ENCODE assay signal across 8 cellular contexts in genomic region chr15:92521624-92522008, GRCh38.
DNase-seq lines count a peak whose midpoint lies in the region; ATAC-seq and TF ChIP-seq lines count a peak whose summit lies in the region.

No MANE protein-coding gene starts in this region.

- H3K27ac ChIP-seq in HUES64 (ENCODE audit: low read depth, low read length) = 0 out of 2 replicates have a peak overlapping the region, but pooled peaks have one; percentile 32
- H3K27ac ChIP-seq in OCI-LY3 (ENCODE audit: low read length) = no peak overlapping the region

- no peak overlapping the region for H3K4me3 Mint-ChIP-seq in glutamatergic neuron (ENCODE audit: unreplicated experiment)

- H3K9ac ChIP-seq in HUES64 (ENCODE audit: low read depth, low read length) (no peak overlapping the region), OCI-LY3 (ENCODE audit: low read length) (no peak overlapping the region)

- peaks cover 8% of the 10 kb centered on the region for H3K4me1 Mint-ChIP-seq in glutamatergic neuron (ENCODE audit: low read depth, unreplicated experiment)

- intact Hi-C loops in posterior cingulate gyrus (cut with DNase I) = loop anchor here (1.0 to 10.0 kb wide), 3 partner anchors 103 to 194 kb away; no protein-coding TSS in a partner anchor

- TF ChIP-seq CTCF in OCI-LY3 (IDR thresholded peaks at IDR 0.05; ENCODE audit: low read depth, low read length) (peak; percentile 70), glutamatergic neuron (IDR thresholded peaks at IDR 0.05; ENCODE audit: partially characterized antibody, unreplicated experiment) (peak; percentile 74)

- H4K20me1 ChIP-seq in OCI-LY3 (ENCODE audit: insufficient read depth, low read length) = no peaks in the 10 kb centered on the region

- H3K4me2 ChIP-seq in OCI-LY3 (ENCODE audit: low read length) = no peak overlapping the region

- H2AFZ ChIP-seq in OCI-LY3 (ENCODE audit: low read depth, low read length) = peak overlapping the region; percentile 23; the same call in 1 of the 2 replicates

- H3K27me3 ChIP-seq in HUES64 (ENCODE audit: insufficient read depth, low read length) = no peaks in the 10 kb centered on the region
- H3K27me3 ChIP-seq in OCI-LY3 (ENCODE audit: low read depth, low read length) = peaks cover 7% of the 10 kb centered on the region; the same call in 1 of the 2 replicates

- peaks cover 4% of the 10 kb centered on the region for H3K9me3 Mint-ChIP-seq in glutamatergic neuron (ENCODE audit: unreplicated experiment)

- no peak overlapping the region for H3K4me3 ChIP-seq in HUES64 (ENCODE audit: low read length)
- no peak overlapping the region for H3K4me3 ChIP-seq in OCI-LY3 (ENCODE audit: low read length)

- 42% methylated on average over 7 of the region's 7 CpGs for WGBS in HUES64

- peaks cover 2% of the 10 kb centered on the region for H3K27me3 Mint-ChIP-seq in glutamatergic neuron (ENCODE audit: unreplicated experiment)

- DNase-seq in GM04504 (ENCODE audit: low read depth) (peak; percentile 37), glutamatergic neuron (peak; percentile 78), posterior cingulate gyrus (peak; percentile 35 to 95 (median 79)), OCI-M2 (lab: John Stamatoyannopoulos, UW; ENCODE audit: unreplicated experiment) (no peak)
- peak; percentile 40 for DNase-seq in activated naive CD4-positive, alpha-beta T cell treated with anti-CD3 and anti-CD28 coated beads, Interleukin-2, amount 50 U/mL, for 16 hours

- peak; percentile 97 for ATAC-seq in GM21723 (IDR thresholded peaks at IDR 0.05; ENCODE audit: unreplicated experiment)

- H3K79me2 ChIP-seq in OCI-LY3 (ENCODE audit: low read length) = no peaks in the 10 kb centered on the region

- H3K27ac Mint-ChIP-seq in glutamatergic neuron (ENCODE audit: unreplicated experiment) = no peak overlapping the region

- no peaks in the 10 kb centered on the region for H3K36me3 Mint-ChIP-seq in glutamatergic neuron (ENCODE audit: unreplicated experiment)

- H3K4me1 ChIP-seq in HUES64 (ENCODE audit: insufficient read depth, low read length) (peaks cover 18% of the 10 kb centered on the region), OCI-LY3 (ENCODE audit: low read length) (no peaks in the 10 kb centered on the region)

- H3K36me3 ChIP-seq in HUES64 (ENCODE audit: insufficient read depth, low read length) (no peaks in the 10 kb centered on the region), OCI-LY3 (replicated peaks; ENCODE audit: low read depth, low read length) (no peaks in the 10 kb centered on the region)

- H3K9me3 ChIP-seq in HUES64 (ENCODE audit: insufficient read depth, low read depth, low read length) (no peaks in the 10 kb centered on the region), OCI-LY3 (ENCODE audit: insufficient read depth, low read length) (no peaks in the 10 kb centered on the region)
